Comparison of ENCODE assay signal across 11 cellular contexts in the genomic region with DNA sequence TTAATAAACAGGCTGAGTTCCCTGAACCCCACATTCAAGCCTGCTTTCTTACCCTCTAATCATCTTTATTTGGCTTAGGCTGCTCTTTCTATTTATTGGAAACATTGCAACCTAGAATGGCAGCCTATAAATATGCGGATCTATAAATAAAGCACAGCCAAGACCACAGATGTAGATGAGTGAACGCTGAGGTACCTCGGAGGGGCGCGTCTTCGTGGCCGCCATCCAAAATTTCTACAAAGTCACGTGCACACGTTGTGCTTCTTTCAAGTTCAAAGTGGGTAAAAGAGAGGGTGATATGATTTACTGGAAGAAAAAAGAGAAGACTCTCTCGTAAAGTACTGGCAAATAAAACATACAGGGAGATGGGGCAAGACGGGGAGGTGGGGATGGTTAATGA.
"Had no signal": no experiment of that assay in that cellular context is flagged by ENCODE, and none has a peak within 500 bp of the region (broad histone marks: within the 10 kb centered on the region; RNA-seq: fewer than 3 reads in every experiment).

No MANE protein-coding gene starts in this region.

- H3K4me3 Mint-ChIP-seq: activated CD4-positive, alpha-beta memory T cell treated with anti-CD3 and anti-CD28 coated beads, Interleukin-2, amount 10 ng/mL, durations not matched to agents 7 days and 5 days; activated naive CD8-positive, alpha-beta T cell; naive B cell had no signal

- H3K27ac ChIP-seq: esophagus muscularis mucosa, prostate gland, right lobe of liver had no signal

- H3K27me3 Mint-ChIP-seq: activated CD4-positive, alpha-beta memory T cell treated with anti-CD3 and anti-CD28 coated beads, Interleukin-2, amount 10 ng/mL, durations not matched to agents 7 days and 5 days; activated naive CD8-positive, alpha-beta T cell; naive B cell had no signal

- ATAC-seq: right lobe of liver had no signal

- H3K27me3 ChIP-seq: esophagus muscularis mucosa, right lobe of liver had no signal

- H3K4me3 ChIP-seq: esophagus muscularis mucosa, prostate gland, right lobe of liver had no signal

- H3K9me3 ChIP-seq: esophagus muscularis mucosa, prostate gland, right lobe of liver had no signal

- H3K4me1 ChIP-seq: prostate gland, right lobe of liver had no signal

- H3K9me3 Mint-ChIP-seq: activated CD4-positive, alpha-beta memory T cell treated with anti-CD3 and anti-CD28 coated beads, Interleukin-2, amount 10 ng/mL, durations not matched to agents 7 days and 5 days; naive B cell had no signal

- H3K27ac Mint-ChIP-seq: activated CD4-positive, alpha-beta memory T cell treated with anti-CD3 and anti-CD28 coated beads, Interleukin-2, amount 10 ng/mL, durations not matched to agents 7 days and 5 days; activated naive CD8-positive, alpha-beta T cell had no signal

- H3K36me3 ChIP-seq: esophagus muscularis mucosa, prostate gland, right lobe of liver had no signal

- H3K4me1 Mint-ChIP-seq: activated CD4-positive, alpha-beta memory T cell treated with anti-CD3 and anti-CD28 coated beads, Interleukin-2, amount 10 ng/mL, durations not matched to agents 7 days and 5 days had no signal

- DNase-seq: activated CD4-positive, alpha-beta memory T cell treated with anti-CD3 and anti-CD28 coated beads, Interleukin-2, amount 10 ng/mL, durations not matched to agents 7 days and 5 days; activated gamma-delta T cell; activated T-cell treated with anti-CD3 and anti-CD28 coated beads, Interleukin-2, amount 50 U/mL, for 48 hours; amygdala; midbrain; naive B cell; right lobe of liver; stimulated activated naive CD4-positive, alpha-beta T cell treated with Interleukin-2 at 50 U/mL for 16 hours had no signal
